8 cellular contexts compared by ENCODE assay signal in genomic region chr22:43812890-43813289, GRCh38. TPM values are rescaled to one million over a fixed set of nuclear protein-coding genes. Genes with fewer than 3 reads are reported as not detected.
A peak's percentile ranks its signal among the peaks of the same experiment; 100 is the strongest.
DNase-seq lines count a peak whose midpoint lies in the region; ATAC-seq and TF ChIP-seq lines count a peak whose summit lies in the region.

No MANE protein-coding gene starts in this region.

- peak overlapping the region; percentile 95 for H3K27ac Mint-ChIP-seq in T-helper 17 cell

- H3K27me3 ChIP-seq in skeletal muscle satellite cell (ENCODE audit: control insufficient read depth, insufficient read depth, low read length) = no peaks in the 10 kb centered on the region

- H3K9ac ChIP-seq in skeletal muscle satellite cell (ENCODE audit: low read depth, low read length) = peak overlapping the region; percentile 92

- peaks cover 17% of the 10 kb centered on the region for H3K4me1 ChIP-seq in skeletal muscle satellite cell (ENCODE audit: control insufficient read depth, insufficient read depth, low read length)

- H3K36me3 ChIP-seq in skeletal muscle satellite cell (ENCODE audit: insufficient read depth, low read length) = no peaks in the 10 kb centered on the region

- peak overlapping the region; percentile 95 for H3K4me3 Mint-ChIP-seq in T-helper 17 cell

- no peak for DNase-seq in T-helper 17 cell
- no peak for DNase-seq in foreskin fibroblast
- no peak for DNase-seq in NCI-H2171 treated with DMSO at 0.1 percent for 48 hours (lab: John Stamatoyannopoulos, UW)
- no peak for DNase-seq in NCI-H146 (lab: John Stamatoyannopoulos, UW)

- TF ChIP-seq CTCF in foreskin fibroblast (IDR thresholded peaks at IDR 0.05; ENCODE audit: low read depth, low read length) = no peak

- peaks cover 7% of the 10 kb centered on the region for H3K27me3 Mint-ChIP-seq in T-helper 17 cell

- peak overlapping the region; percentile 98 for H3K4me2 ChIP-seq in skeletal muscle satellite cell (ENCODE audit: low read length)

- ATAC-seq in GM18909 (IDR thresholded peaks at IDR 0.05; ENCODE audit: poor library complexity, unreplicated experiment) (peak; percentile 9), T-helper 17 cell (no peak), GM18870 (IDR thresholded peaks at IDR 0.05; ENCODE audit: unreplicated experiment) (no peak), HG02973 (IDR thresholded peaks at IDR 0.05; ENCODE audit: unreplicated experiment) (no peak)

- H3K9me3 ChIP-seq in T-helper 17 cell (ENCODE audit: control insufficient read depth, low read length, poor library complexity, severe bottlenecking) (no peaks in the 10 kb centered on the region), skeletal muscle satellite cell (replicated peaks; ENCODE audit: low read length) (no peaks in the 10 kb centered on the region)

- H3K36me3 Mint-ChIP-seq in T-helper 17 cell (ENCODE audit: low read depth) = no peaks in the 10 kb centered on the region

- H3K4me1 Mint-ChIP-seq in T-helper 17 cell = peaks cover 25% of the 10 kb centered on the region

- peak overlapping the region; percentile 79 to 98 for H3K4me3 ChIP-seq in foreskin fibroblast (ENCODE audit: low read depth in 1 of 2, low read length in 2 of 2)
- peak overlapping the region; percentile 91 for H3K4me3 ChIP-seq in skeletal muscle satellite cell (ENCODE audit: low read length)

RNA-seq across cellular contexts. Expression of gene EFCAB6, which starts 0.8 kb away (rescaled TPM):
- total RNA-seq in T-helper 17 cell = under 1 TPM in 1 of 2 donors, not detected in 1; 0.16 TPM
- 0.66 and 1.8 TPM in 2 replicates for total RNA-seq in skeletal muscle satellite cell (2012; rRNA removed)

RNA-seq across cellular contexts. Expression of gene SULT4A1, which starts 49.4 kb away (rescaled TPM):
- not detected for total RNA-seq in T-helper 17 cell
- total RNA-seq in skeletal muscle satellite cell (2012; rRNA removed) = 0.25 and 0.87 TPM in 2 replicates
